Comparison of ENCODE assay signal across 2 cellular contexts in the genomic region with DNA sequence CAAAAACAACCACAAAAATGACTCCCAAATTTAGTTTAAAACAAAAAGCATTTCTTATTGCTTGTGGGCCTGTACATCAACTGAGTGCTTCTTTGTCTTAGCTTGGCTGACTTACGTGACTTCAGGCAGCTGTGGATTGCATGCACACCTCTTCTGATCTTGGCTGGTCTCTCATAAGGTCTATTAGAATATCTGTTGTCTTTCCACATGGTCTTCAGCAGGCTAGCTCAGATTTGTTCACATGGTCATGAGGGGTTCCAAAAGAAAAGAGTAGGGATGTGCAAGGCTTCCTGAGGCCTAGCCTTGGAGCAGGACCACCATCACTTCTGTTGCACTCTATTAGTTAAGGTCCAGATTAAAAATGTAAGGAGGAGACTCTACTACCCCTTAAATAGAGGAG.
TF ChIP-seq lines count a peak whose summit lies in the region.

No MANE protein-coding gene starts in this region.

TF ChIP-seq in HepG2, 621 proteins besides CTCF, POLR2A, EP300 and RAD21 (continued from another document):
- TF ChIP-seq SRSF9 (IDR thresholded peaks at IDR 0.05; ENCODE audit: borderline replicate concordance, insufficient read depth, low read depth, low read length, poor library complexity, severe bottlenecking) (no peak), GFI1 (CRISPR knock-in tag; IDR thresholded peaks at IDR 0.05; ENCODE audit: borderline replicate concordance) (no peak), NFKB2 (CRISPR knock-in tag; IDR thresholded peaks at IDR 0.05; ENCODE audit: borderline replicate concordance) (no peak), YY1 (IDR thresholded peaks at IDR 0.05; ENCODE audit: insufficient read depth, insufficient replicate concordance, low read depth, low read length) (no peak), AKNA (CRISPR knock-in tag; IDR thresholded peaks at IDR 0.05; ENCODE audit: borderline replicate concordance) (no peak)
TF ChIP-seq in HepG2: peak in this region for 1.

TF ChIP-seq in WTC11, 78 proteins besides CTCF, POLR2A, EP300 and RAD21 (continued from another document):
- no peak for TF ChIP-seq ZNF219 (CRISPR knock-in tag; IDR thresholded peaks at IDR 0.05; ENCODE audit: borderline replicate concordance)
TF ChIP-seq in WTC11: peak in this region for 1.
